35 cellular contexts compared by ENCODE assay signal in the genomic region with DNA sequence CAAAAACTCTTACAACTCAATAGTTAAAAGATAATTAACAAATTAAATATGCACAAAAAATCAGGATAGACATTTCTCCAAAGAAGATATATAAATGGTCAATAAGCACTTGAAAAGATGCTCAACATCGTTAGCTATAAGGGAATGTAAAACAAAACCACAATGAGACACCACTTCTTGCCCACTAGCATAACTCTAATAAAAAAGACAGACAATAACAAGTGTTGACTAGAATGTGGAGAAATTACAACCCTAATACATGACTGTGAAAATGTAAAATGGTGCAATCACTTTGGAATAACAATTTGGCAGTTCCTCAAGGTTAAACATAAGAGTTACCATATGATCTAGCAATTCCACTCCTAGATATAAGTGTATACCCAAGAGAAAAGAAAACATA.
"Had no signal": no experiment of that assay in that cellular context is flagged by ENCODE, and none has a peak within 500 bp of the region (broad histone marks: within the 10 kb centered on the region; RNA-seq: fewer than 3 reads in every experiment).

No MANE protein-coding gene starts in this region.

- H3K4me1 Mint-ChIP-seq: activated B cell treated with CpG ODN at 0.5 μM for 24 hours had no signal

- ATAC-seq: activated naive CD4-positive, alpha-beta T cell treated with anti-CD3 and anti-CD28 coated beads, Interleukin-2, amount 50 U/mL, for 72 hours; activated T-cell treated with anti-CD3 and anti-CD28 coated beads, Interleukin-2, amount 50 U/mL, for 4 hours; Right ventricle myocardium inferior; SK-N-SH treated with all-trans-retinoic acid at 6 μM for 48 hours; T-cell; T-helper 17 cell had no signal

- H3K4me2 ChIP-seq: PC-9 had no signal

- H3K4me3 Mint-ChIP-seq: activated B cell treated with CpG ODN at 0.5 μM for 24 hours; activated CD4-positive, alpha-beta memory T cell treated with anti-CD3 and anti-CD28 coated beads for 36 hours; activated naive CD4-positive, alpha-beta T cell treated with anti-CD3 and anti-CD28 coated beads for 36 hours; activated T-cell treated with anti-CD3 and anti-CD28 coated beads, Interleukin-2, amount 50 U/mL, for 4 hours; activated T-helper 1 cell treated with anti-CD3 and anti-CD28 coated beads, Interleukin-12 subunit alpha, Interleukin-12 subunit beta, Interleukin-2, Interleukin-4 antibody, amounts not matched to agents 30 ng/mL and 10 ng/mL and 1 ng/mL, durations not matched to agents 14 hours and 24 hours and 36 hours; T-cell; T-helper 17 cell had no signal

- H3K27me3 Mint-ChIP-seq: activated B cell treated with CpG ODN at 0.5 μM for 24 hours had no signal

- H3K9me3 Mint-ChIP-seq: activated CD4-positive, alpha-beta memory T cell treated with anti-CD3 and anti-CD28 coated beads for 36 hours; activated naive CD4-positive, alpha-beta T cell treated with anti-CD3 and anti-CD28 coated beads for 36 hours; activated T-cell treated with anti-CD3 and anti-CD28 coated beads, Interleukin-2, amount 50 U/mL, for 4 hours; activated T-helper 1 cell treated with anti-CD3 and anti-CD28 coated beads, Interleukin-12 subunit alpha, Interleukin-12 subunit beta, Interleukin-2, Interleukin-4 antibody, amounts not matched to agents 30 ng/mL and 10 ng/mL and 1 ng/mL, durations not matched to agents 14 hours and 24 hours and 36 hours; T-cell had no signal

- H2AFZ ChIP-seq: PC-9 had no signal

- DNase-seq: activated B cell treated with CpG ODN at 0.5 μM for 24 hours; activated CD4-positive, alpha-beta memory T cell treated with anti-CD3 and anti-CD28 coated beads for 36 hours; activated CD4-positive, alpha-beta T cell treated with anti-CD3 and anti-CD28 coated beads for 4 hours; activated CD4-positive, alpha-beta T cell treated with anti-CD3 and anti-CD28 coated beads, Interleukin-2, amount 50 U/mL, for 1 hour; activated CD4-positive, CD25-positive, alpha-beta regulatory T cell treated with anti-CD3 and anti-CD28 coated beads, Interleukin-2, amount 50 U/mL, for 72 hours; activated CD8-positive, alpha-beta memory T cell treated with anti-CD3 and anti-CD28 coated beads, Interleukin-2, amount 50 U/mL, for 4 hours; activated gamma-delta T cell treated with Interleukin-2 at 50 U/mL for 16 hours; activated naive CD4-positive, alpha-beta T cell treated with anti-CD3 and anti-CD28 coated beads for 36 hours; activated T-cell treated with anti-CD3 and anti-CD28 coated beads for 4 hours; activated T-cell treated with anti-CD3 and anti-CD28 coated beads, Interleukin-2, amount 50 U/mL, for 4 hours; amniotic stem cell; aorta; brain microvascular endothelial cell; central memory CD4-positive, alpha-beta T cell; MG63; NCI-H1048; NCI-H1105 treated with DMSO at 0.1 percent for 48 hours; NCI-H1436; NCI-H1694; NCI-H1930; NCI-H2081 treated with DMSO at 0.1 percent for 48 hours; NCI-H345; NCI-H524 treated with DMSO at 0.1 percent for 48 hours; NK-92 treated with Interleukin-12 subunit alpha and Interleukin-12 subunit beta, amount 100 ng/mL, for 24 hours; PC-9; SIG-M5; T-cell; T-helper 17 cell had no signal

- H3K36me3 ChIP-seq: brain microvascular endothelial cell, MG63 had no signal

- H3K9me3 ChIP-seq: MG63 had no signal

- H3K27ac ChIP-seq: brain microvascular endothelial cell, PC-9, RWPE1, VCaP had no signal

- H3K36me3 Mint-ChIP-seq: activated CD4-positive, alpha-beta memory T cell treated with anti-CD3 and anti-CD28 coated beads for 36 hours; activated naive CD4-positive, alpha-beta T cell treated with anti-CD3 and anti-CD28 coated beads, Interleukin-2, amount 50 U/mL, for 72 hours; T-cell had no signal

- H3K4me3 ChIP-seq: MG63, PC-9 had no signal

- H3K27ac Mint-ChIP-seq: activated B cell treated with CpG ODN at 0.5 μM for 24 hours; activated CD4-positive, alpha-beta memory T cell treated with anti-CD3 and anti-CD28 coated beads for 36 hours; activated naive CD4-positive, alpha-beta T cell treated with anti-CD3 and anti-CD28 coated beads for 36 hours; activated naive CD4-positive, alpha-beta T cell treated with anti-CD3 and anti-CD28 coated beads, Interleukin-2, amount 50 U/mL, for 72 hours; activated T-helper 1 cell treated with anti-CD3 and anti-CD28 coated beads, Interleukin-12 subunit alpha, Interleukin-12 subunit beta, Interleukin-2, Interleukin-4 antibody, amounts not matched to agents 30 ng/mL and 10 ng/mL and 1 ng/mL, durations not matched to agents 14 hours and 24 hours and 36 hours; T-cell; T-helper 17 cell had no signal

- FAIRE-seq: RCC 7860 had no signal

- H3K27me3 ChIP-seq: brain microvascular endothelial cell had no signal
